Comparison of ENCODE assay signal across 11 cellular contexts in genomic region chr6:113697642-113698410, GRCh38.
DNase-seq lines count a peak whose midpoint lies in the region; ATAC-seq, FAIRE-seq and TF ChIP-seq lines count a peak whose summit lies in the region.
"Had no signal": no experiment of that assay in that cellular context is flagged by ENCODE, and none has a peak within 500 bp of the region (broad histone marks: within the 10 kb centered on the region; RNA-seq: fewer than 3 reads in every experiment).

No MANE protein-coding gene starts in this region.

- H3K36me3 ChIP-seq in astrocyte (ENCODE audit: insufficient read depth, low read length) (no peaks in the 10 kb centered on the region), smooth muscle cell (ENCODE audit: low read depth) (no peaks in the 10 kb centered on the region)
- H3K36me3 ChIP-seq: upper lobe of left lung had no signal

- H3K27ac Mint-ChIP-seq in astrocyte (ENCODE audit: unreplicated experiment): peak overlapping the region; percentile 65
- H3K27ac Mint-ChIP-seq: activated naive CD4-positive, alpha-beta T cell treated with anti-CD3 and anti-CD28 coated beads, Interleukin-2, amount 50 U/mL, for 72 hours; T-cell had no signal

- H3K27me3 ChIP-seq in astrocyte (ENCODE audit: insufficient read depth, low read length): peaks cover 16% of the 10 kb centered on the region
- H3K27me3 ChIP-seq in smooth muscle cell (ENCODE audit: low read depth): no peaks in the 10 kb centered on the region
- H3K27me3 ChIP-seq: upper lobe of left lung had no signal

- H3K79me2 ChIP-seq in astrocyte (ENCODE audit: insufficient read depth, low read length) (no peaks in the 10 kb centered on the region), smooth muscle cell (ENCODE audit: low read depth) (no peaks in the 10 kb centered on the region)

- no peaks in the 10 kb centered on the region for H3K27me3 Mint-ChIP-seq in astrocyte (ENCODE audit: low read depth, unreplicated experiment)
- H3K27me3 Mint-ChIP-seq: T-cell had no signal

- peak overlapping the region; percentile 7 for H3K4me2 ChIP-seq in astrocyte (ENCODE audit: low read length)
- H3K4me2 ChIP-seq in smooth muscle cell: peak overlapping the region; percentile 56

- H3K36me3 Mint-ChIP-seq in astrocyte (ENCODE audit: low read depth, unreplicated experiment): no peaks in the 10 kb centered on the region
- H3K36me3 Mint-ChIP-seq: T-cell had no signal

- ATAC-seq in GM19452 (IDR thresholded peaks at IDR 0.05; ENCODE audit: unreplicated experiment): peak; percentile 73
- ATAC-seq: activated naive CD4-positive, alpha-beta T cell treated with anti-CD3 and anti-CD28 coated beads, Interleukin-2, amount 50 U/mL, for 72 hours; T-cell had no signal

- H3K4me3 ChIP-seq in astrocyte (ENCODE audit: insufficient read depth, low read depth, low read length) (no peak overlapping the region), smooth muscle cell (no peak overlapping the region)
- H3K4me3 ChIP-seq: upper lobe of left lung had no signal

- H3F3A ChIP-seq in smooth muscle cell (ENCODE audit: low read depth): peaks cover 24% of the 10 kb centered on the region

- H3K4me1 Mint-ChIP-seq in astrocyte (ENCODE audit: low read depth, unreplicated experiment): peaks cover 19% of the 10 kb centered on the region
- H3K4me1 Mint-ChIP-seq: T-cell had no signal

- H2AFZ ChIP-seq in astrocyte (ENCODE audit: low read depth, low read length) (no peak overlapping the region), smooth muscle cell (ENCODE audit: low read depth) (no peak overlapping the region)

- H3K4me3 Mint-ChIP-seq in astrocyte (ENCODE audit: unreplicated experiment): no peak overlapping the region
- H3K4me3 Mint-ChIP-seq: T-cell had no signal

- H3K9ac ChIP-seq in astrocyte (ENCODE audit: low read length) (no peak overlapping the region), smooth muscle cell (ENCODE audit: low read depth) (no peak overlapping the region)

- H3K4me1 ChIP-seq in astrocyte (ENCODE audit: insufficient read depth, low read length) (peaks cover 24% of the 10 kb centered on the region), smooth muscle cell (ENCODE audit: low read depth) (no peaks in the 10 kb centered on the region)
- H3K4me1 ChIP-seq: upper lobe of left lung had no signal

- no peaks in the 10 kb centered on the region for H3K9me3 Mint-ChIP-seq in astrocyte (ENCODE audit: unreplicated experiment)

- WGBS in smooth muscle cell (ENCODE audit: low lambda C conversion rate): 35% methylated on average over 4 of the region's 4 CpGs

- TF ChIP-seq CTCF in astrocyte (IDR thresholded peaks at IDR 0.05; ENCODE audit: insufficient read depth, low read depth, low read length): no peak
- TF ChIP-seq CTCF in smooth muscle cell (IDR thresholded peaks at IDR 0.05; ENCODE audit: borderline replicate concordance, insufficient read depth, poor library complexity, severe bottlenecking): no peak

- H3K27ac ChIP-seq in astrocyte (ENCODE audit: low read depth, low read length) (peak overlapping the region; percentile 22), smooth muscle cell (ENCODE audit: low read depth) (peak overlapping the region; percentile 2)
- H3K27ac ChIP-seq: upper lobe of left lung had no signal

- peak; percentile 54 for FAIRE-seq in HTR-8/SVneo (lab: Jason Lieb, UNC)
- FAIRE-seq in astrocyte (lab: Jason Lieb, UNC): peak; percentile 66

- peak; percentile 52 for DNase-seq in HTR-8/SVneo (ENCODE audit: insufficient read length, low spot score)
- peak; percentile 97 for DNase-seq in astrocyte (ENCODE audit: low read depth)
- no peak for DNase-seq in smooth muscle cell (lab: John Stamatoyannopoulos, UW; ENCODE audit: unreplicated experiment)
- no peak for DNase-seq in cerebellar nuclear complex (lab: John Stamatoyannopoulos, UW)
- DNase-seq in foreskin melanocyte: no peak
- no peak for DNase-seq in T1000 (lab: John Stamatoyannopoulos, UW)
- DNase-seq in NCI-H510A (lab: John Stamatoyannopoulos, UW): no peak
- DNase-seq: T-cell, upper lobe of left lung had no signal

- no peaks in the 10 kb centered on the region for H3K9me3 ChIP-seq in astrocyte (ENCODE audit: insufficient read depth, low read depth, low read length)
- no peaks in the 10 kb centered on the region for H3K9me3 ChIP-seq in smooth muscle cell (replicated peaks; ENCODE audit: low read depth)
- H3K9me3 ChIP-seq: upper lobe of left lung had no signal

- no peaks in the 10 kb centered on the region for H4K20me1 ChIP-seq in astrocyte (ENCODE audit: insufficient read depth, low read length)
- H4K20me1 ChIP-seq in smooth muscle cell (ENCODE audit: low read depth): no peaks in the 10 kb centered on the region

Comparison
In these comparisons a context has a peak if more than half of its experiments do, and no peak if none do; other contexts are left out.
1. DNase-seq: peak in HTR-8/SVneo (single experiment) and astrocyte (single experiment); none in smooth muscle cell (single experiment), cerebellar nuclear complex (0 of 2), foreskin melanocyte (single experiment), T1000 (single experiment) and NCI-H510A (single experiment).